Comparison of ENCODE assay signal across 13 cellular contexts in genomic region chr10:17146888-17147287, GRCh38.
DNase-seq lines count a peak whose midpoint lies in the region; ATAC-seq and TF ChIP-seq lines count a peak whose summit lies in the region.
"Had no signal": no experiment of that assay in that cellular context is flagged by ENCODE, and none has a peak within 500 bp of the region (broad histone marks: within the 10 kb centered on the region; RNA-seq: fewer than 3 reads in every experiment).

No MANE protein-coding gene starts in this region.

- H3K9me3 Mint-ChIP-seq in nephron = no peaks in the 10 kb centered on the region
- H3K9me3 Mint-ChIP-seq: CD14-positive monocyte; CD8-positive, alpha-beta memory T cell had no signal

- DNase-seq in EH (ENCODE audit: low read depth) = peak; percentile 28
- DNase-seq in fibroblast of gingiva (ENCODE audit: low read depth) = peak; percentile 46
- no peak for DNase-seq in HK-2 (ENCODE audit: unreplicated experiment)
- DNase-seq in substantia nigra (lab: John Stamatoyannopoulos, UW) = no peak
- DNase-seq: Caco-2; CD8-positive, alpha-beta memory T cell; DMS53; GM23248 had no signal

- ATAC-seq in GM18517 (IDR thresholded peaks at IDR 0.05; ENCODE audit: unreplicated experiment) = no peak

- no peaks in the 10 kb centered on the region for H3K27me3 Mint-ChIP-seq in nephron (ENCODE audit: low read depth)
- H3K27me3 Mint-ChIP-seq: CD8-positive, alpha-beta memory T cell had no signal

- H3K27ac ChIP-seq in 22Rv1 (peak overlapping the region; percentile 91; the same call in 1 of the 2 replicates), substantia nigra (ENCODE audit: low read depth, low read length, poor library complexity, severe bottlenecking) (no peak overlapping the region)
- H3K27ac ChIP-seq: GM23248, KMS-11 had no signal

- TF ChIP-seq CTCF in 22Rv1 (IDR thresholded peaks at IDR 0.05) = no peak
- TF ChIP-seq CTCF in nephron (IDR thresholded peaks at IDR 0.05; ENCODE audit: unreplicated experiment in 3 of 3) = no peak

- peaks cover 48% of the 10 kb centered on the region for H3K4me1 Mint-ChIP-seq in nephron

- no peaks in the 10 kb centered on the region for H3K36me3 Mint-ChIP-seq in nephron (ENCODE audit: low read depth)

- H3K27ac Mint-ChIP-seq in nephron = peak overlapping the region; percentile 47 to 93 (median 73)
- H3K27ac Mint-ChIP-seq: CD8-positive, alpha-beta memory T cell had no signal

- no peak overlapping the region for H3K4me3 Mint-ChIP-seq in nephron
- H3K4me3 Mint-ChIP-seq: CD14-positive monocyte; CD8-positive, alpha-beta memory T cell had no signal

Comparison
In these comparisons a context has a peak if more than half of its experiments do, and no peak if none do; other contexts are left out.
1. DNase-seq: peak in EH (single experiment) and fibroblast of gingiva (single experiment); none in HK-2 (single experiment) and substantia nigra (0 of 49).